In the genomic region with DNA sequence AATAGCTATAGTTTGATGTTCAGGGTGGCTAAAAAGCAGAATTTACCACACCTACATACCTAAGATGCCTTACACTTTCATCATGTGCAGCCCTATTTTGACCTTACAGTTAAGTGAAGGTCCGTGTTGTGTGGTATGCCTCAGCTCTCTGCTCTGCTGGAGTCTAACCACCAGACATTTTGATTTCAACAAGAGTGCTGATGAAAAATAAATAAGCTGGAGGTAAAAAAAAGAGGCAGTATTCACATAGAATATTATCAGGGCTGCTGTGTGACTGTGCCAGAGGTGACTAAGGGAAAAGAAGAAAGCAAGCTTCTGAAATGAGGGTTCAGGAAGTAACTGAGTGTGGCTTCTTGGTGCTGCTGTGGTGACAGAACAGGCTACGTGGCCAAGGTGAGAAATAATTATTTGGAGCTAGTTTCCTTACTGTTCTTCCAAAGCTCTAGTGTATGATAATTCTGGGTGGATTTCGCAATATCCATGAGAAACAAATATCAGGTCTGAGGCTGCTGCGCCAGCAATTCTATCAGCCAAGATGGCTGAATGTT, we compare ENCODE assay signal across 13 cellular contexts.
DNase-seq lines count a peak whose midpoint lies in the region; ATAC-seq and TF ChIP-seq lines count a peak whose summit lies in the region.
"Had no signal": no experiment of that assay in that cellular context is flagged by ENCODE, and none has a peak within 500 bp of the region (broad histone marks: within the 10 kb centered on the region; RNA-seq: fewer than 3 reads in every experiment).

No MANE protein-coding gene starts in this region.

- peaks cover 12% of the 10 kb centered on the region for H3K4me1 ChIP-seq in skeletal muscle satellite cell (ENCODE audit: control insufficient read depth, insufficient read depth, low read length)

- peak overlapping the region; percentile 6 for H3K9ac ChIP-seq in skeletal muscle satellite cell (ENCODE audit: low read depth, low read length)

- in situ Hi-C loops in astrocyte of the cerebellum (cut with HindIII; ENCODE audit: low sequenced_read_pairs): no loop called here
- in situ Hi-C loops in KBM-7 (cut with MboI; ENCODE audit: low pct_unique_long_range_greater_than_20kb, low sequenced_read_pairs): no loop called here

- H3K27ac Mint-ChIP-seq in stimulated activated naive B cell treated with anti-CD40 and anti-IgM and Interleukin-4, amounts not matched to agents 10 μg/mL and 1 μg/mL and 100 μg/mL, for 72 hours: no peak overlapping the region
- H3K27ac Mint-ChIP-seq: activated CD8-positive, alpha-beta memory T cell treated with anti-CD3 and anti-CD28 coated beads, Interleukin-2, amount 10 ng/mL, durations not matched to agents 7 days and 5 days; stimulated activated effector memory CD8-positive, alpha-beta T cell treated with anti-CD3 and anti-CD28 coated beads, Interleukin-12 subunit alpha, Interleukin-12 subunit beta, amount 100 ng/mL, for 72 hours had no signal

- H3K4me2 ChIP-seq in skeletal muscle satellite cell (ENCODE audit: low read length): peak overlapping the region; percentile 56

- H3K36me3 Mint-ChIP-seq in stimulated activated naive B cell treated with anti-CD40 and anti-IgM and Interleukin-4, amounts not matched to agents 10 μg/mL and 1 μg/mL and 100 μg/mL, for 72 hours: no peaks in the 10 kb centered on the region
- H3K36me3 Mint-ChIP-seq: activated CD8-positive, alpha-beta memory T cell treated with anti-CD3 and anti-CD28 coated beads, Interleukin-2, amount 10 ng/mL, durations not matched to agents 7 days and 5 days; naive thymus-derived CD8-positive, alpha-beta T cell; stimulated activated effector memory CD8-positive, alpha-beta T cell treated with anti-CD3 and anti-CD28 coated beads, Interleukin-12 subunit alpha, Interleukin-12 subunit beta, amount 100 ng/mL, for 72 hours had no signal

- no peaks in the 10 kb centered on the region for H3K9me3 Mint-ChIP-seq in stimulated activated naive B cell treated with anti-CD40 and anti-IgM and Interleukin-4, amounts not matched to agents 10 μg/mL and 1 μg/mL and 100 μg/mL, for 72 hours
- H3K9me3 Mint-ChIP-seq: naive thymus-derived CD8-positive, alpha-beta T cell; stimulated activated effector memory CD8-positive, alpha-beta T cell treated with anti-CD3 and anti-CD28 coated beads, Interleukin-12 subunit alpha, Interleukin-12 subunit beta, amount 100 ng/mL, for 72 hours had no signal

- DNase-seq in HS-27A (ENCODE audit: low read depth) (peak; percentile 64), astrocyte of the cerebellum (ENCODE audit: low read depth) (peak; percentile 90), kidney epithelial cell (ENCODE audit: low read depth) (peak; percentile 68), epidermal melanocyte (ENCODE audit: insufficient read length, low spot score) (no peak), KBM-7 (no peak)
- no peak for DNase-seq in stimulated activated naive B cell treated with anti-CD40 and anti-IgM and Interleukin-4, amounts not matched to agents 10 μg/mL and 1 μg/mL and 100 μg/mL, for 72 hours
- DNase-seq in activated CD4-positive, alpha-beta T cell treated with anti-CD3 and anti-CD28 coated beads for 1 hour: no peak
- DNase-seq: activated CD8-positive, alpha-beta memory T cell treated with anti-CD3 and anti-CD28 coated beads, Interleukin-2, amount 10 ng/mL, durations not matched to agents 7 days and 5 days; amniotic stem cell; naive thymus-derived CD8-positive, alpha-beta T cell; NCI-H146 had no signal

- H3K36me3 ChIP-seq in kidney epithelial cell (ENCODE audit: control insufficient read depth, insufficient read depth, low read length): no peaks in the 10 kb centered on the region
- no peaks in the 10 kb centered on the region for H3K36me3 ChIP-seq in skeletal muscle satellite cell (ENCODE audit: insufficient read depth, low read length)

- peaks cover 0 to 3% of the 10 kb centered on the region in 2 donors for H3K4me1 Mint-ChIP-seq in stimulated activated naive B cell treated with anti-CD40 and anti-IgM and Interleukin-4, amounts not matched to agents 10 μg/mL and 1 μg/mL and 100 μg/mL, for 72 hours
- H3K4me1 Mint-ChIP-seq: activated CD8-positive, alpha-beta memory T cell treated with anti-CD3 and anti-CD28 coated beads, Interleukin-2, amount 10 ng/mL, durations not matched to agents 7 days and 5 days; naive thymus-derived CD8-positive, alpha-beta T cell; stimulated activated effector memory CD8-positive, alpha-beta T cell treated with anti-CD3 and anti-CD28 coated beads, Interleukin-12 subunit alpha, Interleukin-12 subunit beta, amount 100 ng/mL, for 72 hours had no signal

- TF ChIP-seq CTCF in astrocyte of the cerebellum (IDR thresholded peaks at IDR 0.05; ENCODE audit: low read depth, low read length, missing control alignments) (no peak), kidney epithelial cell (IDR thresholded peaks at IDR 0.05; ENCODE audit: insufficient read depth, low read length, poor library complexity, severe bottlenecking) (no peak)

- H3K27me3 ChIP-seq in kidney epithelial cell (ENCODE audit: control insufficient read depth, insufficient read depth, low read length) (no peaks in the 10 kb centered on the region), skeletal muscle satellite cell (ENCODE audit: control insufficient read depth, insufficient read depth, low read length) (no peaks in the 10 kb centered on the region)

- H3K4me3 ChIP-seq in astrocyte of the cerebellum (ENCODE audit: low read depth, low read length): no peak overlapping the region
- H3K4me3 ChIP-seq in kidney epithelial cell (ENCODE audit: low read depth, low read length): no peak overlapping the region
- peak overlapping the region; percentile 12 for H3K4me3 ChIP-seq in skeletal muscle satellite cell (ENCODE audit: low read length)

- H3K9me3 ChIP-seq in skeletal muscle satellite cell (replicated peaks; ENCODE audit: low read length): no peaks in the 10 kb centered on the region

- no peak for ATAC-seq in stimulated activated naive B cell treated with anti-CD40 and anti-IgM and Interleukin-4, amounts not matched to agents 10 μg/mL and 1 μg/mL and 100 μg/mL, for 72 hours (replicated peaks)
- ATAC-seq: activated CD8-positive, alpha-beta memory T cell treated with anti-CD3 and anti-CD28 coated beads, Interleukin-2, amount 10 ng/mL, durations not matched to agents 7 days and 5 days; naive thymus-derived CD8-positive, alpha-beta T cell; stimulated activated effector memory CD8-positive, alpha-beta T cell treated with anti-CD3 and anti-CD28 coated beads, Interleukin-12 subunit alpha, Interleukin-12 subunit beta, amount 100 ng/mL, for 72 hours had no signal

- H3K27me3 Mint-ChIP-seq in stimulated activated naive B cell treated with anti-CD40 and anti-IgM and Interleukin-4, amounts not matched to agents 10 μg/mL and 1 μg/mL and 100 μg/mL, for 72 hours: peaks cover 3 to 19% of the 10 kb centered on the region in 2 donors

- no peak overlapping the region for H3K4me3 Mint-ChIP-seq in stimulated activated naive B cell treated with anti-CD40 and anti-IgM and Interleukin-4, amounts not matched to agents 10 μg/mL and 1 μg/mL and 100 μg/mL, for 72 hours
- H3K4me3 Mint-ChIP-seq: activated CD8-positive, alpha-beta memory T cell treated with anti-CD3 and anti-CD28 coated beads, Interleukin-2, amount 10 ng/mL, durations not matched to agents 7 days and 5 days; naive thymus-derived CD8-positive, alpha-beta T cell; stimulated activated effector memory CD8-positive, alpha-beta T cell treated with anti-CD3 and anti-CD28 coated beads, Interleukin-12 subunit alpha, Interleukin-12 subunit beta, amount 100 ng/mL, for 72 hours had no signal

Comparison
In these comparisons a context has a peak if more than half of its experiments do, and no peak if none do; other contexts are left out.
1. DNase-seq: peak in HS-27A (single experiment), astrocyte of the cerebellum (single experiment) and kidney epithelial cell (single experiment); none in stimulated activated naive B cell treated with anti-CD40 and anti-IgM and Interleukin-4, amounts not matched to agents 10 μg/mL and 1 μg/mL and 100 μg/mL, for 72 hours (single experiment), epidermal melanocyte (single experiment), activated CD4-positive, alpha-beta T cell treated with anti-CD3 and anti-CD28 coated beads for 1 hour (single experiment) and KBM-7 (single experiment).